Comparison of ENCODE assay signal across 8 cellular contexts in genomic region chrX:71253253-71254091, GRCh38. TPM values are rescaled to one million over a fixed set of nuclear protein-coding genes. Genes with fewer than 3 reads are reported as not detected.
DNase-seq lines count a peak whose midpoint lies in the region; ATAC-seq and TF ChIP-seq lines count a peak whose summit lies in the region.

No MANE protein-coding gene starts in this region.

- TF ChIP-seq CTCF in GM12875 (IDR thresholded peaks at IDR 0.05; ENCODE audit: borderline replicate concordance, insufficient read depth, low read depth, low read length) (peak; percentile 71), OCI-LY7 (conservative IDR thresholded peaks at IDR 0.05; ENCODE audit: low read length) (peak; percentile 70), cardiac muscle cell (IDR thresholded peaks at IDR 0.05; ENCODE audit: low read depth, low read length) (peak; percentile 47), prostate gland (IDR thresholded peaks at IDR 0.05) (peak in 3 of 4 experiments; percentile 9 to 18 (median 17))

- no peak for TF ChIP-seq POLR2A in prostate gland (IDR thresholded peaks at IDR 0.05)

- H2AFZ ChIP-seq in ACC112 (ENCODE audit: low read length, unreplicated experiment) = no peak overlapping the region
- no peak overlapping the region for H2AFZ ChIP-seq in OCI-LY7 (ENCODE audit: low read length)

- CTCF ChIA-PET in OCI-LY7 (lab: Charles Lee; ENCODE audit: unreplicated experiment) = interaction anchor here (0.6 to 1.0 kb wide), 3 partner anchors 57 to 369 kb away, joined by 3 to 7 read pairs (median 3); no protein-coding TSS in a partner anchor

- H3K27me3 Mint-ChIP-seq in activated naive CD4-positive, alpha-beta T cell treated with anti-CD3 and anti-CD28 coated beads, Interleukin-2, amount 50 U/mL, for 24 hours = no peaks in the 10 kb centered on the region

- ATAC-seq in GM21515 (IDR thresholded peaks at IDR 0.05; ENCODE audit: unreplicated experiment) = no peak

- WGBS in prostate gland = 3% methylated on average over 25 of the region's 35 CpGs

- H3K27me3 ChIP-seq in ACC112 (ENCODE audit: insufficient read depth, low read length) (no peaks in the 10 kb centered on the region), cardiac muscle cell (no peaks in the 10 kb centered on the region), prostate gland (replicated peaks; ENCODE audit: insufficient read depth) (no peaks in the 10 kb centered on the region)

- intact Hi-C loops in OCI-LY7 (cut with micrococcal nuclease; ENCODE audit: unreplicated experiment) (loop anchor here (1.0 to 5.0 kb wide), 3 partner anchors 30 to 113 kb away; partner anchors contain the start of genes NONO and TAF1), prostate gland (cut with DNase I) (loop anchor here (5.0 kb wide), 1 partner anchor 114 kb away; the partner anchor contains the start of gene TAF1)

- H3K4me3 Mint-ChIP-seq in activated naive CD4-positive, alpha-beta T cell treated with anti-CD3 and anti-CD28 coated beads, Interleukin-2, amount 50 U/mL, for 24 hours = peak overlapping the region; percentile 90

- POLR2A ChIA-PET in OCI-LY7 (lab: Charles Lee) = interaction anchor here (1.1 to 3.3 kb wide), 4 partner anchors 34 to 113 kb away, joined by 5 to 24 read pairs (median 14); partner anchors contain the start of gene TAF1

- no TSS peak for BruUV-seq in OCI-LY7 (replicated peaks; lab: Mats Ljungman, UMichigan)

- H3K4me1 ChIP-seq in ACC112 (ENCODE audit: control insufficient read depth, insufficient read depth, low read length, unreplicated experiment) (no peaks in the 10 kb centered on the region), OCI-LY7 (ENCODE audit: insufficient read depth, low read length, poor library complexity, severe bottlenecking) (peaks cover 24% of the 10 kb centered on the region), cardiac muscle cell (ENCODE audit: low read depth) (peaks cover 8% of the 10 kb centered on the region), prostate gland (replicated peaks) (no peaks in the 10 kb centered on the region)

- no peaks in the 10 kb centered on the region for H3K9me3 ChIP-seq in OCI-LY7 (ENCODE audit: low read length)
- no peaks in the 10 kb centered on the region for H3K9me3 ChIP-seq in cardiac muscle cell (ENCODE audit: low read depth)
- H3K9me3 ChIP-seq in prostate gland = no peaks in the 10 kb centered on the region

- H3K9me3 Mint-ChIP-seq in activated naive CD4-positive, alpha-beta T cell treated with anti-CD3 and anti-CD28 coated beads, Interleukin-2, amount 50 U/mL, for 24 hours = no peaks in the 10 kb centered on the region

- no peaks in the 10 kb centered on the region for H4K20me1 ChIP-seq in OCI-LY7 (ENCODE audit: insufficient read depth, low read length)

- H3K36me3 Mint-ChIP-seq in activated naive CD4-positive, alpha-beta T cell treated with anti-CD3 and anti-CD28 coated beads, Interleukin-2, amount 50 U/mL, for 24 hours = peaks cover 2% of the 10 kb centered on the region

- H3K9me2 ChIP-seq in OCI-LY7 (ENCODE audit: insufficient read depth, low read length) = no peaks in the 10 kb centered on the region

- H3K36me3 ChIP-seq in ACC112 (ENCODE audit: insufficient read depth, low read length) (no peaks in the 10 kb centered on the region), OCI-LY7 (ENCODE audit: insufficient read depth, low read length) (peaks cover 8% of the 10 kb centered on the region; the same call in 1 of the 2 replicates), cardiac muscle cell (peaks cover 4% of the 10 kb centered on the region), prostate gland (no peaks in the 10 kb centered on the region)

- peak overlapping the region; percentile 90 for H3K4me2 ChIP-seq in OCI-LY7 (ENCODE audit: low read length)

- DNase-seq in OCI-LY7 (ENCODE audit: low spot score) (peak; percentile 53), cardiac muscle cell (ENCODE audit: low read depth in 1 of 2, low spot score in 1 of 2) (peak; percentile 48 to 60), prostate gland (ENCODE audit: low spot score) (peak; percentile 3)
- DNase-seq in central memory CD4-positive, alpha-beta T cell = no peak

- peak overlapping the region; percentile 79 for H3K27ac Mint-ChIP-seq in activated naive CD4-positive, alpha-beta T cell treated with anti-CD3 and anti-CD28 coated beads, Interleukin-2, amount 50 U/mL, for 24 hours

- H3K27ac ChIP-seq in ACC112 (ENCODE audit: low read depth, low read length) (no peak overlapping the region), OCI-LY7 (ENCODE audit: low read depth, low read length, poor library complexity, severe bottlenecking) (peak overlapping the region; percentile 85), cardiac muscle cell (peak overlapping the region; percentile 93), prostate gland (peak overlapping the region; percentile 78 to 85)

- H3K4me1 Mint-ChIP-seq in activated naive CD4-positive, alpha-beta T cell treated with anti-CD3 and anti-CD28 coated beads, Interleukin-2, amount 50 U/mL, for 24 hours = peaks cover 26% of the 10 kb centered on the region

- H3K4me3 ChIP-seq in ACC112 (ENCODE audit: low read depth, low read length) (peak overlapping the region; percentile 97), GM12875 (ENCODE audit: low read depth, low read length) (peak overlapping the region; percentile 75), OCI-LY7 (ENCODE audit: low read depth, low read length, poor library complexity, severe bottlenecking) (peak overlapping the region; percentile 96), cardiac muscle cell (peak overlapping the region; percentile 74), prostate gland (peak overlapping the region; percentile 51 to 56)

- H3K79me2 ChIP-seq in ACC112 (ENCODE audit: control insufficient read depth, insufficient read depth, low read length, unreplicated experiment) = peaks cover 5% of the 10 kb centered on the region
- peaks cover 8% of the 10 kb centered on the region; the same call in 1 of the 2 replicates for H3K79me2 ChIP-seq in OCI-LY7 (ENCODE audit: insufficient read depth, low read depth, low read length)

RNA-seq across cellular contexts. Expression of gene ZMYM3, which starts 0.5 kb away (rescaled TPM):
- total RNA-seq in OCI-LY7 (2014; rRNA removed; shearing (Covaris generic)) = 21.8 and 23.8 TPM in 2 replicates
- total RNA-seq in OCI-LY7 (2022) (40.3 and 41.4 TPM in 2 replicates), cardiac muscle cell (77.8 and 112 TPM in 2 replicates), prostate gland (10 to 100 TPM; 23.2 to 71.6 TPM)
- 24.8 and 34.4 TPM in 2 replicates for polyA plus RNA-seq in cardiac muscle cell

RNA-seq across cellular contexts. Expression of gene NONO, which starts 30.0 kb away (rescaled TPM):
- total RNA-seq in OCI-LY7 (2014; rRNA removed; shearing (Covaris generic)) = 379 and 508 TPM in 2 replicates
- 488 and 532 TPM in 2 replicates for total RNA-seq in OCI-LY7 (2022)
- 524 and 770 TPM in 2 replicates for total RNA-seq in cardiac muscle cell
- 278 and 318 TPM in 2 replicates for polyA plus RNA-seq in cardiac muscle cell
- 100 to 1,000 TPM; 266 to 287 TPM for total RNA-seq in prostate gland

RNA-seq across cellular contexts. Expression of gene GJB1, which starts 30.4 kb away (rescaled TPM):
- not detected in 2 replicates for total RNA-seq in OCI-LY7 (2014; rRNA removed; shearing (Covaris generic))
- total RNA-seq in OCI-LY7 (2022) = not detected in 2 replicates
- total RNA-seq in cardiac muscle cell = not detected in 2 replicates
- polyA plus RNA-seq in cardiac muscle cell = not detected in 2 replicates
- total RNA-seq in prostate gland = 10 to 100 TPM; 28.3 to 57.6 TPM

RNA-seq across cellular contexts. Expression of gene ITGB1BP2, which starts 48.1 kb away (rescaled TPM):
- total RNA-seq in OCI-LY7 (2014; rRNA removed; shearing (Covaris generic)) = 7.8 and 8.8 TPM in 2 replicates
- total RNA-seq in OCI-LY7 (2022) = 7.5 and 8.9 TPM in 2 replicates
- 99.7 and 158 TPM in 2 replicates for total RNA-seq in cardiac muscle cell
- 60.4 and 115 TPM in 2 replicates for polyA plus RNA-seq in cardiac muscle cell
- 1 to 10 TPM in 1 of 2 donors, under 1 TPM in 1; 0.77 to 6.5 TPM for total RNA-seq in prostate gland

Comparison
In these comparisons a context has a peak if more than half of its experiments do, and no peak if none do; other contexts are left out.
1. CTCF ChIP-seq: peak in every context shown above with its lines; median percentile 71 in GM12875; 70 in OCI-LY7; 47 in cardiac muscle cell; 17 in prostate gland.
2. RNA of gene GJB1, which starts 30.4 kb away (total RNA-seq): 28.3 to 57.6 TPM in prostate gland; not detected in OCI-LY7 and not detected in cardiac muscle cell; every median in the first group is over 10 times any median in the second.
3. Peak in every context shown above with its lines, with median percentiles within 50 percentile points of each other: H3K4me3 ChIP-seq.